Comparison of ENCODE assay signal across 10 cellular contexts in the genomic region with DNA sequence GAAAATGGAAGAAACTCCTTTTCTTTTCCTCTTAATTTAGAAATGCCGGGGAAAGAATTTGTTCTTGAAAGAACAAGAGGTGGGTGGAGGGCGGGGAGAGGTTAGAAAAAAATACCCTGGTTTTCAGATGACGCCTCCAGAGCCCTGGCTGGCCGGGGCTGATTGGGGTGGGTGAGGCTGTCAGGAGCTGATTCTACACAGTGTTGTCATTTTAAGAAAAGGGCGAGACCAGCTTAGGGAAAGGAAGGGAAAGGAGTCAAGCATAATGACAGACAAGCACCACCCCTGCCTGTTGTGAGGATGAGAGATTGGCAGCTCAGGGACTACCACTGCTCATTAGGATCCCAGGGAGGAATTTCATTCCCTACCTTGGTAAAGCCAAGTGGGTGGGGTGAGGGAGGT. TPM values are rescaled to one million over a fixed set of nuclear protein-coding genes. Genes with fewer than 3 reads are reported as not detected.
DNase-seq lines count a peak whose midpoint lies in the region; ATAC-seq and TF ChIP-seq lines count a peak whose summit lies in the region.
"Had no signal": no experiment of that assay in that cellular context is flagged by ENCODE, and none has a peak within 500 bp of the region (broad histone marks: within the 10 kb centered on the region; RNA-seq: fewer than 3 reads in every experiment).

No MANE protein-coding gene starts in this region.

- H3K79me2 ChIP-seq in neural cell (replicated peaks; ENCODE audit: insufficient read depth, low read length), result no peaks in the 10 kb centered on the region

- no peak overlapping the region for H2AFZ ChIP-seq in neural cell (ENCODE audit: low read depth, low read length)

- H3K36me3 ChIP-seq in neural cell (ENCODE audit: insufficient read depth, low read length) (no peaks in the 10 kb centered on the region), uterus (no peaks in the 10 kb centered on the region)

- H3F3A ChIP-seq in neural cell (ENCODE audit: insufficient read depth, low read length, poor library complexity, severe bottlenecking), result no peaks in the 10 kb centered on the region

- H3K4me2 ChIP-seq in neural cell (ENCODE audit: low read length), result no peak overlapping the region

- H3K27me3 ChIP-seq in neural cell (ENCODE audit: insufficient read depth, low read depth, low read length) (no peaks in the 10 kb centered on the region), uterus (no peaks in the 10 kb centered on the region)

- no peak for TF ChIP-seq RAD21 in neural cell (conservative IDR thresholded peaks at IDR 0.05)

- no peaks in the 10 kb centered on the region for H3K4me1 ChIP-seq in uterus

- H4K20me1 ChIP-seq in neural cell (ENCODE audit: insufficient read depth), result no peaks in the 10 kb centered on the region

- no peak for TF ChIP-seq EP300 in neural cell (conservative IDR thresholded peaks at IDR 0.05; ENCODE audit: poor library complexity, severe bottlenecking)

- TF ChIP-seq CTCF in neural cell (IDR thresholded peaks at IDR 0.05; ENCODE audit: poor library complexity, severe bottlenecking) (no peak), uterus (IDR thresholded peaks at IDR 0.05) (no peak), GM13977 (IDR thresholded peaks at IDR 0.05; ENCODE audit: extremely low read depth, insufficient read depth, missing control alignments) (no peak)

- H3K9ac ChIP-seq in neural cell (ENCODE audit: low read length), result no peak overlapping the region

- in situ Hi-C loops in KBM-7 (cut with MboI; ENCODE audit: low pct_unique_long_range_greater_than_20kb, low sequenced_read_pairs) (no loop called here), GM13977 (cut with MboI; ENCODE audit: low pct_unique_long_range_greater_than_20kb, low sequenced_read_pairs, unreplicated experiment) (no loop called here)

- peak overlapping the region; percentile 33 for H3K27ac ChIP-seq in neural cell (ENCODE audit: low read length)
- H3K27ac ChIP-seq in uterus, result peak overlapping the region; percentile 67 to 91
- H3K27ac ChIP-seq: 22Rv1 had no signal

- TF ChIP-seq POLR2A in uterus (IDR thresholded peaks at IDR 0.05), result no peak

- no peak for ATAC-seq in HG02798 (IDR thresholded peaks at IDR 0.05; ENCODE audit: poor library complexity, unreplicated experiment)

- H3K9me3 ChIP-seq in neural cell (ENCODE audit: low read length) (no peaks in the 10 kb centered on the region), uterus (no peaks in the 10 kb centered on the region)

- H3K9me2 ChIP-seq in neural cell (ENCODE audit: insufficient read depth, low read length), result no peaks in the 10 kb centered on the region

- intact Hi-C loops in uterus (cut with DNase I; ENCODE audit: low total_unique reads), result no loop called here

- H3K4me3 ChIP-seq in neural cell (ENCODE audit: low read length), result no peak overlapping the region
- peak overlapping the region; percentile 21 to 29 for H3K4me3 ChIP-seq in uterus

- DNase-seq in NCI-H2227 (lab: John Stamatoyannopoulos, UW; ENCODE audit: unreplicated experiment) (peak; percentile 17), NCI-H2227 treated with DMSO at 0.1 percent for 48 hours (lab: John Stamatoyannopoulos, UW) (no peak), fibroblast of gingiva (ENCODE audit: low read depth) (peak; percentile 12), uterus (no peak), KBM-7 (no peak), GM13977 (ENCODE audit: low spot score) (no peak)
- DNase-seq: foreskin melanocyte had no signal

TF ChIP-seq in neural cell, 6 proteins besides CTCF, POLR2A, EP300 and RAD21:
- TF ChIP-seq REST (IDR thresholded peaks at IDR 0.05; ENCODE audit: borderline replicate concordance) (peak; percentile 92), SMC3 (conservative IDR thresholded peaks at IDR 0.05; ENCODE audit: poor library complexity) (no peak), POLR2AphosphoS5 (IDR thresholded peaks at IDR 0.05) (peak; percentile 8), TAF1 (IDR thresholded peaks at IDR 0.05; ENCODE audit: low read depth) (no peak), MXI1 (conservative IDR thresholded peaks at IDR 0.05; ENCODE audit: poor library complexity, severe bottlenecking) (no peak), EZH2 (IDR thresholded peaks at IDR 0.05; ENCODE audit: borderline replicate concordance, insufficient read depth, low read length, poor library complexity, severe bottlenecking) (no peak)

RNA-seq across cellular contexts. Expression of gene FAM180A, which starts 9.9 kb away (rescaled TPM):
- not detected in 2 replicates for polyA plus RNA-seq in neural cell
- polyA minus RNA-seq in neural cell, result not detected in 2 replicates
- total RNA-seq in uterus, result 10 to 100 TPM in 1 of 4 donors, 1 to 10 TPM in 1, under 1 TPM in 1, not detected in 1; 0.51 to 12.6 (median 6.3) TPM

RNA-seq across cellular contexts. Expression of gene SLC13A4, which starts 30.5 kb away (rescaled TPM):
- 1.4 TPM in 1 of 2 replicates, not detected in the other for polyA plus RNA-seq in neural cell
- not detected in 2 replicates for polyA minus RNA-seq in neural cell
- total RNA-seq in uterus, result under 1 TPM in 1 of 4 donors, not detected in 3; 0.26 TPM

Comparison
In these comparisons a context has a peak if more than half of its experiments do, and no peak if none do; other contexts are left out.
1. DNase-seq: peak in NCI-H2227 (single experiment) and fibroblast of gingiva (single experiment); none in NCI-H2227 treated with DMSO at 0.1 percent for 48 hours (single experiment), uterus (0 of 2), KBM-7 (single experiment) and GM13977 (single experiment).